8 cellular contexts compared by ENCODE assay signal in the genomic region with DNA sequence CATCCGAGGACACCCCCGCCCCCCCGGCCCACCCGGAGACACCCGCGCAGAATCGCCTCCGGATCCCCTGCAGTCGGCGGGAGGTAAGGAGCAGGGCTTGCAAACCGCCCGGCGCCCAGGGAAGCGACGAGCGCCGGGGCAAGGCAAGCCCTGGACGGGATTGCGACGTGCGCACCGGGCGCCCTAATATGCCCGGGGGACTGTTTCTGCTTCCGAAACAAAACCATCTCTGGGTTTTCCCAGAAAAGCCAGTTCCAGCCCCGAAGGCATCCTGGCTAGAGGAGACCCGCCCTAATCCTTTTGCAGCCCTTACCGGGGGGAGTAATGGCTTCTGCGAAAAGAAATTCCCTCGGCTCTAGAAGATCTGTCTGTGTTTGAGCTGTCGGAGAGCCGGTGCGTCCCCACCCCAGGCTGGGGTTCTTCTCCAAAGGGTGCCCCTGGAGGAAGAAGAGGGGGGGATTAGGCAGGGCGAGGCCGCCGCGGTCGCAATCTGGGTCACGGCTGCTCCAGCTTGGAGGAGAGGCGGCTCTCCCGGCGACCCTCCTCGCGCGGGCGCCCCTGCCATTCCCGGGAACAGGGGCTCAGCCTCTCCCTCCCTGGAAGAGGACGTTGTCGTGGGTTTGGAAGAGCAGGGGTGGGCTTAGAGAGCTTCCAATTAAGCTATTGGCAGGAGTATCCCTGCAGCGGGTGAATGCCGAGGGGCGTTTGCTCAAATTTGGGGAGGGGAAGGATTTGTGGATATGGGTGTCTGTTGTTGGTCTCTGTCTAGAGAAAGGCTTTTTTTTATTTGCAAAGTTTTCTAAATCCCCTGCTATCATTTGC. TPM values are rescaled to one million over a fixed set of nuclear protein-coding genes. Genes with fewer than 3 reads are reported as not detected.
A peak's percentile ranks its signal among the peaks of the same experiment; 100 is the strongest.
DNase-seq lines count a peak whose midpoint lies in the region; ATAC-seq lines count a peak whose summit lies in the region.

No MANE protein-coding gene starts in this region.

- peak in 1 of 2 donors; percentile 15 for ATAC-seq in stimulated activated naive B cell treated with anti-CD40 and anti-IgM and Interleukin-4, amounts not matched to agents 10 μg/mL and 1 μg/mL and 100 μg/mL, for 72 hours (replicated peaks)
- ATAC-seq in HG03280 (IDR thresholded peaks at IDR 0.05; ENCODE audit: unreplicated experiment) = no peak

- peak; percentile 33 for DNase-seq in activated CD4-positive, CD25-positive, alpha-beta regulatory T cell treated with anti-CD3 and anti-CD28 coated beads, Interleukin-2, amount 50 U/mL, for 72 hours
- DNase-seq in activated CD4-positive, CD25-positive, alpha-beta regulatory T cell (lab: John Stamatoyannopoulos, UW) = no peak
- no peak for DNase-seq in activated T-helper 2 cell treated with anti-CD3 and anti-CD28 coated beads, Interferon-gamma antibody, Interleukin-2, Interleukin-4, amounts not matched to agents 10 μg/mL and 5 μg/mL and 100 μg/mL, durations not matched to agents 14 hours and 24 hours and 36 hours (ENCODE audit: low spot score)
- DNase-seq in iris pigment epithelial cell (ENCODE audit: low read depth) (peak; percentile 3), SKM-1 (lab: John Stamatoyannopoulos, UW; ENCODE audit: unreplicated experiment) (no peak)
- no peak for DNase-seq in stimulated activated naive B cell treated with anti-CD40 and anti-IgM and Interleukin-4, amounts not matched to agents 10 μg/mL and 1 μg/mL and 100 μg/mL, for 72 hours
- no peak for DNase-seq in activated effector memory CD4-positive, alpha-beta T cell treated with Interleukin-2 at 50 U/mL for 16 hours

- H3K36me3 Mint-ChIP-seq in activated T-helper 2 cell treated with anti-CD3 and anti-CD28 coated beads, Interferon-gamma antibody, Interleukin-2, Interleukin-4, amounts not matched to agents 10 μg/mL and 5 μg/mL and 100 μg/mL, durations not matched to agents 14 hours and 24 hours and 36 hours (ENCODE audit: low read depth) = no peaks in the 10 kb centered on the region
- H3K36me3 Mint-ChIP-seq in stimulated activated naive B cell treated with anti-CD40 and anti-IgM and Interleukin-4, amounts not matched to agents 10 μg/mL and 1 μg/mL and 100 μg/mL, for 72 hours = no peaks in the 10 kb centered on the region

- H3K9me3 Mint-ChIP-seq in activated T-helper 2 cell treated with anti-CD3 and anti-CD28 coated beads, Interferon-gamma antibody, Interleukin-2, Interleukin-4, amounts not matched to agents 10 μg/mL and 5 μg/mL and 100 μg/mL, durations not matched to agents 14 hours and 24 hours and 36 hours = no peaks in the 10 kb centered on the region
- peaks cover 0 to 3% of the 10 kb centered on the region in 2 donors for H3K9me3 Mint-ChIP-seq in stimulated activated naive B cell treated with anti-CD40 and anti-IgM and Interleukin-4, amounts not matched to agents 10 μg/mL and 1 μg/mL and 100 μg/mL, for 72 hours

- H3K27me3 Mint-ChIP-seq in activated T-helper 2 cell treated with anti-CD3 and anti-CD28 coated beads, Interferon-gamma antibody, Interleukin-2, Interleukin-4, amounts not matched to agents 10 μg/mL and 5 μg/mL and 100 μg/mL, durations not matched to agents 14 hours and 24 hours and 36 hours (ENCODE audit: low read depth) = peaks cover 65% of the 10 kb centered on the region
- H3K27me3 Mint-ChIP-seq in stimulated activated naive B cell treated with anti-CD40 and anti-IgM and Interleukin-4, amounts not matched to agents 10 μg/mL and 1 μg/mL and 100 μg/mL, for 72 hours = peaks cover 60 to 84% of the 10 kb centered on the region in 2 donors

- peak overlapping the region; percentile 5 for H3K4me3 Mint-ChIP-seq in activated T-helper 2 cell treated with anti-CD3 and anti-CD28 coated beads, Interferon-gamma antibody, Interleukin-2, Interleukin-4, amounts not matched to agents 10 μg/mL and 5 μg/mL and 100 μg/mL, durations not matched to agents 14 hours and 24 hours and 36 hours (ENCODE audit: low read depth)
- H3K4me3 Mint-ChIP-seq in stimulated activated naive B cell treated with anti-CD40 and anti-IgM and Interleukin-4, amounts not matched to agents 10 μg/mL and 1 μg/mL and 100 μg/mL, for 72 hours = peak overlapping the region; percentile 34 to 76

- intact Hi-C loops in activated T-helper 2 cell treated with anti-CD3 and anti-CD28 coated beads, Interferon-gamma antibody, Interleukin-2, Interleukin-4, amounts not matched to agents 10 μg/mL and 5 μg/mL and 100 μg/mL, durations not matched to agents 14 hours and 24 hours and 36 hours (cut with micrococcal nuclease) = loop anchor here (5.0 to 10.0 kb wide), 4 partner anchors 201 to 1596 kb away; no protein-coding TSS in a partner anchor

- H3K27ac Mint-ChIP-seq in activated T-helper 2 cell treated with anti-CD3 and anti-CD28 coated beads, Interferon-gamma antibody, Interleukin-2, Interleukin-4, amounts not matched to agents 10 μg/mL and 5 μg/mL and 100 μg/mL, durations not matched to agents 14 hours and 24 hours and 36 hours = no peak overlapping the region
- no peak overlapping the region for H3K27ac Mint-ChIP-seq in stimulated activated naive B cell treated with anti-CD40 and anti-IgM and Interleukin-4, amounts not matched to agents 10 μg/mL and 1 μg/mL and 100 μg/mL, for 72 hours

- H3K4me1 Mint-ChIP-seq in activated T-helper 2 cell treated with anti-CD3 and anti-CD28 coated beads, Interferon-gamma antibody, Interleukin-2, Interleukin-4, amounts not matched to agents 10 μg/mL and 5 μg/mL and 100 μg/mL, durations not matched to agents 14 hours and 24 hours and 36 hours (ENCODE audit: low read depth) = peaks cover 5% of the 10 kb centered on the region
- H3K4me1 Mint-ChIP-seq in stimulated activated naive B cell treated with anti-CD40 and anti-IgM and Interleukin-4, amounts not matched to agents 10 μg/mL and 1 μg/mL and 100 μg/mL, for 72 hours = peaks cover 12 to 34% of the 10 kb centered on the region in 2 donors

RNA-seq across cellular contexts. Expression of a gene that starts 0.5 kb away (rescaled TPM):
- not detected in 2 replicates for total RNA-seq in activated T-helper 2 cell treated with anti-CD3 and anti-CD28 coated beads, Interferon-gamma antibody, Interleukin-2, Interleukin-4, amounts not matched to agents 10 μg/mL and 5 μg/mL and 100 μg/mL, durations not matched to agents 14 hours and 24 hours and 36 hours

Comparison
In these comparisons a context has a peak if more than half of its experiments do, and no peak if none do; other contexts are left out.
1. DNase-seq: peak in activated CD4-positive, CD25-positive, alpha-beta regulatory T cell treated with anti-CD3 and anti-CD28 coated beads, Interleukin-2, amount 50 U/mL, for 72 hours (single experiment) and iris pigment epithelial cell (single experiment); none in activated CD4-positive, CD25-positive, alpha-beta regulatory T cell (0 of 4), activated T-helper 2 cell treated with anti-CD3 and anti-CD28 coated beads, Interferon-gamma antibody, Interleukin-2, Interleukin-4, amounts not matched to agents 10 μg/mL and 5 μg/mL and 100 μg/mL, durations not matched to agents 14 hours and 24 hours and 36 hours (single experiment), stimulated activated naive B cell treated with anti-CD40 and anti-IgM and Interleukin-4, amounts not matched to agents 10 μg/mL and 1 μg/mL and 100 μg/mL, for 72 hours (single experiment), SKM-1 (single experiment) and activated effector memory CD4-positive, alpha-beta T cell treated with Interleukin-2 at 50 U/mL for 16 hours (single experiment).